In genomic region chr2:109637749-109638570, GRCh38 we compare ENCODE assay signal across 1 cellular context.
TF ChIP-seq lines count a peak whose summit lies in the region.

No MANE protein-coding gene starts in this region.

TF ChIP-seq in SK-N-SH treated with all-trans-retinoic acid at 6 μM for 48 hours, 23 proteins besides CTCF, POLR2A, EP300 and RAD21 (continued from another document):
- TF ChIP-seq PATZ1 (CRISPR knock-in tag; IDR thresholded peaks at IDR 0.05; ENCODE audit: borderline replicate concordance) = no peak
- no peak for TF ChIP-seq ZNF565 (CRISPR knock-in tag; conservative IDR thresholded peaks at IDR 0.05; ENCODE audit: low read depth)
- TF ChIP-seq GLIS3 (CRISPR knock-in tag; IDR thresholded peaks at IDR 0.05) = no peak
